Comparison of ENCODE assay signal across 21 cellular contexts in genomic region chr1:10737268-10737624, GRCh38. TPM values are rescaled to one million over a fixed set of nuclear protein-coding genes. Genes with fewer than 3 reads are reported as not detected.
DNase-seq lines count a peak whose midpoint lies in the region; ATAC-seq and TF ChIP-seq lines count a peak whose summit lies in the region.
"Had no signal": no experiment of that assay in that cellular context is flagged by ENCODE, and none has a peak within 500 bp of the region (broad histone marks: within the 10 kb centered on the region; RNA-seq: fewer than 3 reads in every experiment).

No MANE protein-coding gene starts in this region.

- WGBS in heart left ventricle, 4 donors, result 9 to 27% (median 14%) methylated on average over 9 to 10 of the region's 10 CpGs

- peak overlapping the region; percentile 76 to 87 for H3K27ac ChIP-seq in breast epithelium
- H3K27ac ChIP-seq in heart left ventricle, result peak overlapping the region in 11 of 12 donors; percentile 15 to 87 (median 71)
- peak overlapping the region; percentile 16 for H3K27ac ChIP-seq in muscle layer of duodenum (ENCODE audit: low read length)
- H3K27ac ChIP-seq in upper lobe of right lung, result peak overlapping the region; percentile 76
- H3K27ac ChIP-seq in CD4-positive, alpha-beta memory T cell (ENCODE audit: low read depth, low read length), result no peak overlapping the region
- H3K27ac ChIP-seq: C4-2B, epithelial cell of prostate had no signal

- H3K27ac Mint-ChIP-seq in MCF 10A (ENCODE audit: low read depth, unreplicated experiment), result no peak overlapping the region
- no peak overlapping the region for H3K27ac Mint-ChIP-seq in CD4-positive, alpha-beta memory T cell
- H3K27ac Mint-ChIP-seq in mesothelial cell of epicardium, result no peak overlapping the region
- H3K27ac Mint-ChIP-seq: activated CD8-positive, alpha-beta T cell treated with anti-CD3 and anti-CD28 coated beads for 36 hours; activated naive CD8-positive, alpha-beta T cell treated with anti-CD3 and anti-CD28 coated beads for 36 hours; activated T-cell treated with anti-CD3 and anti-CD28 coated beads, Interleukin-2, amount 50 U/mL, for 72 hours; natural killer cell treated with Interleukin-12 subunit alpha and Interleukin-12 subunit beta and Interleukin-15 and Interleukin-18, amount 100 ng/mL, for 72 hours; stimulated activated memory B cell treated with anti-CD40 and anti-IgM and Interleukin-4, amounts not matched to agents 10 μg/mL and 1 μg/mL and 100 μg/mL, for 72 hours; T-helper 17 cell had no signal

- DNase-seq in breast epithelium (ENCODE audit: low spot score in 2 of 2) (no peak), MCF 10A (ENCODE audit: unreplicated experiment) (no peak), heart left ventricle (peak in 4 of 5 donors; percentile 60 to 82 (median 76)), upper lobe of right lung (peak; percentile 84), cortex of kidney (lab: John Stamatoyannopoulos, UW) (no peak), mesothelial cell of epicardium (ENCODE audit: low spot score in 2 of 2, unreplicated experiment in 2 of 2) (no peak)
- no peak for DNase-seq in CD4-positive, alpha-beta memory T cell
- DNase-seq: activated CD8-positive, alpha-beta T cell treated with anti-CD3 and anti-CD28 coated beads for 36 hours; activated naive CD8-positive, alpha-beta T cell treated with anti-CD3 and anti-CD28 coated beads for 36 hours; activated T-cell treated with anti-CD3 and anti-CD28 coated beads, Interleukin-2, amount 50 U/mL, for 72 hours; dermis blood vessel endothelial cell; NCI-H526; T-helper 17 cell; trophoblast cell had no signal

- no peaks in the 10 kb centered on the region for H3K36me3 Mint-ChIP-seq in MCF 10A (ENCODE audit: insufficient read depth, unreplicated experiment)
- no peaks in the 10 kb centered on the region for H3K36me3 Mint-ChIP-seq in CD4-positive, alpha-beta memory T cell
- H3K36me3 Mint-ChIP-seq in mesothelial cell of epicardium, result peaks cover 2% of the 10 kb centered on the region
- H3K36me3 Mint-ChIP-seq: activated naive CD8-positive, alpha-beta T cell treated with anti-CD3 and anti-CD28 coated beads for 36 hours; natural killer cell treated with Interleukin-12 subunit alpha and Interleukin-12 subunit beta and Interleukin-15 and Interleukin-18, amount 100 ng/mL, for 72 hours; stimulated activated memory B cell treated with anti-CD40 and anti-IgM and Interleukin-4, amounts not matched to agents 10 μg/mL and 1 μg/mL and 100 μg/mL, for 72 hours; WTC11 had no signal

- peaks cover 0 to 3% of the 10 kb centered on the region in 2 donors for H3K27me3 ChIP-seq in breast epithelium
- no peaks in the 10 kb centered on the region for H3K27me3 ChIP-seq in heart left ventricle
- H3K27me3 ChIP-seq in muscle layer of duodenum (ENCODE audit: low read depth, low read length), result no peaks in the 10 kb centered on the region
- no peaks in the 10 kb centered on the region for H3K27me3 ChIP-seq in upper lobe of right lung
- H3K27me3 ChIP-seq in CD4-positive, alpha-beta memory T cell (ENCODE audit: insufficient read depth, low read length), result no peaks in the 10 kb centered on the region

- peak; percentile 61 to 78 (median 70) for ATAC-seq in heart left ventricle
- peak; percentile 62 for ATAC-seq in upper lobe of right lung
- ATAC-seq: activated CD8-positive, alpha-beta T cell treated with anti-CD3 and anti-CD28 coated beads for 36 hours; activated T-cell treated with anti-CD3 and anti-CD28 coated beads, Interleukin-2, amount 50 U/mL, for 72 hours; GM23338; natural killer cell treated with Interleukin-12 subunit alpha and Interleukin-12 subunit beta and Interleukin-15 and Interleukin-18, amount 100 ng/mL, for 72 hours; stimulated activated memory B cell treated with anti-CD40 and anti-IgM and Interleukin-4, amounts not matched to agents 10 μg/mL and 1 μg/mL and 100 μg/mL, for 72 hours; T-helper 17 cell; WTC11 had no signal

- no peak for TF ChIP-seq POLR2A in breast epithelium (IDR thresholded peaks at IDR 0.05)
- TF ChIP-seq POLR2A in heart left ventricle (IDR thresholded peaks at IDR 0.05), result no peak

- peaks cover 11 to 38% of the 10 kb centered on the region in 2 donors for H3K4me1 ChIP-seq in breast epithelium
- H3K4me1 ChIP-seq in heart left ventricle, result peaks cover 0 to 84% (median 44%) of the 10 kb centered on the region in 12 donors
- H3K4me1 ChIP-seq in muscle layer of duodenum (ENCODE audit: control insufficient read depth in 1 of 2, insufficient read depth in 2 of 2, low read length in 2 of 2), result peaks cover 8 to 26% of the 10 kb centered on the region in 2 donors
- H3K4me1 ChIP-seq in upper lobe of right lung, result peaks cover 19% of the 10 kb centered on the region
- no peaks in the 10 kb centered on the region for H3K4me1 ChIP-seq in CD4-positive, alpha-beta memory T cell (ENCODE audit: insufficient read depth, low read length)

- POLR2A ChIA-PET in MCF 10A (lab: Yijun Ruan, JAX), result no interaction called here
- POLR2A ChIA-PET in CD4-positive, alpha-beta memory T cell (lab: Charles Lee; ENCODE audit: partially characterized antibody), result no interaction called here

- BruUV-seq in MCF 10A (replicated peaks; lab: Mats Ljungman, UMichigan), result no TSS peak

- H3K36me3 ChIP-seq in breast epithelium (no peaks in the 10 kb centered on the region), heart left ventricle (no peaks in the 10 kb centered on the region), muscle layer of duodenum (ENCODE audit: control insufficient read depth in 1 of 2, insufficient read depth in 2 of 2, low read length in 2 of 2) (no peaks in the 10 kb centered on the region), upper lobe of right lung (no peaks in the 10 kb centered on the region)
- H3K36me3 ChIP-seq in CD4-positive, alpha-beta memory T cell (ENCODE audit: insufficient read depth, low read length), result no peaks in the 10 kb centered on the region

- intact Hi-C loops in breast epithelium (cut with DNase I; ENCODE audit: low total_unique reads) (no loop called here), MCF 10A (cut with micrococcal nuclease) (loop anchor here (10.0 kb wide), 1 partner anchor 58 kb away; the partner anchor contains the start of gene CASZ1), heart left ventricle (cut with DNase I) (loop anchor here in 2 of 10 donors (10.0 kb wide), 1 partner anchor 48 kb away; no protein-coding TSS in a partner anchor), upper lobe of right lung (cut with DNase I) (no loop called here)
- intact Hi-C loops in CD4-positive, alpha-beta memory T cell (cut with micrococcal nuclease), result no loop called here

- TF ChIP-seq CTCF in breast epithelium (IDR thresholded peaks at IDR 0.05), result no peak
- no peak for TF ChIP-seq CTCF in MCF 10A (IDR thresholded peaks at IDR 0.05; ENCODE audit: unreplicated experiment)
- TF ChIP-seq CTCF in heart left ventricle (IDR thresholded peaks at IDR 0.05), result no peak
- TF ChIP-seq CTCF in upper lobe of right lung (IDR thresholded peaks at IDR 0.05), result no peak
- no peak for TF ChIP-seq CTCF in mesothelial cell of epicardium (IDR thresholded peaks at IDR 0.05; ENCODE audit: unreplicated experiment)

- no peaks in the 10 kb centered on the region for H3K4me1 Mint-ChIP-seq in MCF 10A (ENCODE audit: insufficient read depth, unreplicated experiment)
- H3K4me1 Mint-ChIP-seq in CD4-positive, alpha-beta memory T cell, result no peaks in the 10 kb centered on the region
- H3K4me1 Mint-ChIP-seq in mesothelial cell of epicardium, result peaks cover 5% of the 10 kb centered on the region

- H3K9me3 Mint-ChIP-seq in MCF 10A (ENCODE audit: unreplicated experiment) (no peaks in the 10 kb centered on the region), mesothelial cell of epicardium (no peaks in the 10 kb centered on the region)
- no peaks in the 10 kb centered on the region for H3K9me3 Mint-ChIP-seq in CD4-positive, alpha-beta memory T cell
- H3K9me3 Mint-ChIP-seq: activated CD8-positive, alpha-beta T cell treated with anti-CD3 and anti-CD28 coated beads for 36 hours; activated naive CD8-positive, alpha-beta T cell treated with anti-CD3 and anti-CD28 coated beads for 36 hours; activated T-cell treated with anti-CD3 and anti-CD28 coated beads, Interleukin-2, amount 50 U/mL, for 72 hours; GM23338; natural killer cell treated with Interleukin-12 subunit alpha and Interleukin-12 subunit beta and Interleukin-15 and Interleukin-18, amount 100 ng/mL, for 72 hours; stimulated activated memory B cell treated with anti-CD40 and anti-IgM and Interleukin-4, amounts not matched to agents 10 μg/mL and 1 μg/mL and 100 μg/mL, for 72 hours; WTC11 had no signal

- H3K4me3 ChIP-seq in breast epithelium (peak overlapping the region in 1 of 3 donors; percentile 45), heart left ventricle (no peak overlapping the region), muscle layer of duodenum (ENCODE audit: low read depth in 1 of 2, low read length in 2 of 2) (no peak overlapping the region), upper lobe of right lung (no peak overlapping the region)
- H3K4me3 ChIP-seq in CD4-positive, alpha-beta memory T cell (ENCODE audit: low read length in 2 of 2), result no peak overlapping the region
- H3K4me3 ChIP-seq: GM23338 had no signal

- H3K4me3 Mint-ChIP-seq in MCF 10A (ENCODE audit: unreplicated experiment), result no peak overlapping the region
- no peak overlapping the region for H3K4me3 Mint-ChIP-seq in CD4-positive, alpha-beta memory T cell
- no peak overlapping the region for H3K4me3 Mint-ChIP-seq in mesothelial cell of epicardium
- H3K4me3 Mint-ChIP-seq: activated CD8-positive, alpha-beta T cell treated with anti-CD3 and anti-CD28 coated beads for 36 hours; activated naive CD8-positive, alpha-beta T cell treated with anti-CD3 and anti-CD28 coated beads for 36 hours; activated T-cell treated with anti-CD3 and anti-CD28 coated beads, Interleukin-2, amount 50 U/mL, for 72 hours; GM23338; natural killer cell treated with Interleukin-12 subunit alpha and Interleukin-12 subunit beta and Interleukin-15 and Interleukin-18, amount 100 ng/mL, for 72 hours; stimulated activated memory B cell treated with anti-CD40 and anti-IgM and Interleukin-4, amounts not matched to agents 10 μg/mL and 1 μg/mL and 100 μg/mL, for 72 hours; T-helper 17 cell; WTC11 had no signal

- CTCF ChIA-PET in MCF 10A (lab: Yijun Ruan, JAX), result no interaction called here
- CTCF ChIA-PET in CD4-positive, alpha-beta memory T cell (lab: Charles Lee; ENCODE audit: partially characterized antibody), result no interaction called here

- no peaks in the 10 kb centered on the region for H3K9me3 ChIP-seq in breast epithelium
- no peaks in the 10 kb centered on the region for H3K9me3 ChIP-seq in heart left ventricle
- no peaks in the 10 kb centered on the region for H3K9me3 ChIP-seq in muscle layer of duodenum (ENCODE audit: control insufficient read depth in 1 of 2, low read length in 2 of 2)
- H3K9me3 ChIP-seq in upper lobe of right lung, result no peaks in the 10 kb centered on the region
- no peaks in the 10 kb centered on the region for H3K9me3 ChIP-seq in CD4-positive, alpha-beta memory T cell (ENCODE audit: control insufficient read depth in 1 of 2, low read length in 2 of 2)

- no peaks in the 10 kb centered on the region for H3K27me3 Mint-ChIP-seq in MCF 10A (ENCODE audit: insufficient read depth, unreplicated experiment)
- peaks cover 1 to 4% of the 10 kb centered on the region in 2 donors for H3K27me3 Mint-ChIP-seq in CD4-positive, alpha-beta memory T cell
- peaks cover 18% of the 10 kb centered on the region for H3K27me3 Mint-ChIP-seq in mesothelial cell of epicardium (ENCODE audit: low read depth)
- H3K27me3 Mint-ChIP-seq: activated naive CD8-positive, alpha-beta T cell treated with anti-CD3 and anti-CD28 coated beads for 36 hours; natural killer cell treated with Interleukin-12 subunit alpha and Interleukin-12 subunit beta and Interleukin-15 and Interleukin-18, amount 100 ng/mL, for 72 hours had no signal

RNA-seq across cellular contexts. Expression of gene CASZ1, which starts 59.2 kb away (rescaled TPM):
- total RNA-seq in breast epithelium (10 to 100 TPM in 2 of 3 donors, 1 to 10 TPM in 1; 1.1 to 39.1 (median 32.4) TPM), MCF 10A (2022) (11.1 and 13.2 TPM in 2 replicates), heart left ventricle (10 to 100 TPM; 39.5 to 84.9 (median 63.2) TPM), upper lobe of right lung (63.6 TPM), mesothelial cell of epicardium (8.9 to 11.2 TPM (median 10.1 TPM) in 3 replicates)
- 10 to 100 TPM; 28.8 to 50.0 TPM for polyA plus RNA-seq in heart left ventricle
- 1 to 10 TPM; 7.5 to 8.8 TPM for total RNA-seq in CD4-positive, alpha-beta memory T cell
- 1 to 10 TPM in 1 of 2 donors, under 1 TPM in 1; 0.13 to 1.9 TPM for polyA plus RNA-seq in CD4-positive, alpha-beta memory T cell

Comparison
In these comparisons a context has a peak if more than half of its experiments do, and no peak if none do; other contexts are left out.
1. DNase-seq: peak in heart left ventricle (4 of 5) and upper lobe of right lung (single experiment); none in breast epithelium (0 of 2), MCF 10A (single experiment), cortex of kidney (single experiment), CD4-positive, alpha-beta memory T cell (0 of 5) and mesothelial cell of epicardium (0 of 2).